1 cellular context compared by ENCODE assay signal in genomic region chr3:17443142-17443541, GRCh38.
A peak's percentile ranks its signal among the peaks of the same experiment; 100 is the strongest.
TF ChIP-seq lines count a peak whose summit lies in the region.

No MANE protein-coding gene starts in this region.

TF ChIP-seq in K562, 482 proteins besides CTCF, POLR2A, EP300 and RAD21 (continued from another document and continues in another):
- TF ChIP-seq L3MBTL2 (IDR thresholded peaks at IDR 0.05) (peak; percentile 58; the same call in 1 of the 2 replicates), RFX5 (IDR thresholded peaks at IDR 0.05; ENCODE audit: low read depth, low read length) (no peak), HLTF (IDR thresholded peaks at IDR 0.05) (no peak), E2F6 (IDR thresholded peaks at IDR 0.05; ENCODE audit: borderline replicate concordance in 1 of 2, extremely low read depth in 1 of 2, insufficient read depth in 1 of 2, insufficient read length in 1 of 2, low read depth in 1 of 2, low read length in 1 of 2, poor library complexity in 1 of 2, severe bottlenecking in 1 of 2) (no peak), HDAC3 (IDR thresholded peaks at IDR 0.05; ENCODE audit: borderline replicate concordance, partially characterized antibody) (no peak), PBX2 (CRISPR knock-in tag; IDR thresholded peaks at IDR 0.05; ENCODE audit: low read depth) (no peak), PBX2 (tag; conservative IDR thresholded peaks at IDR 0.05; ENCODE audit: low read depth) (peak; percentile 79), CBFA2T3 (IDR thresholded peaks at IDR 0.05) (peak; percentile 81), ZC3H4 (CRISPR knock-in tag; IDR thresholded peaks at IDR 0.05; ENCODE audit: borderline replicate concordance) (no peak), ZNF699 (CRISPR knock-in tag; IDR thresholded peaks at IDR 0.05; ENCODE audit: insufficient replicate concordance) (peak; percentile 35), SRSF1 (IDR thresholded peaks at IDR 0.05; ENCODE audit: low read depth, low read length) (no peak), HIVEP1 (CRISPR knock-in tag; IDR thresholded peaks at IDR 0.05) (no peak), GTF2A2 (tag; IDR thresholded peaks at IDR 0.05) (no peak), LEF1 (IDR thresholded peaks at IDR 0.05) (no peak), RBM22 (IDR thresholded peaks at IDR 0.05; ENCODE audit: low read depth, low read length, poor library complexity, severe bottlenecking) (no peak), YY1 (IDR thresholded peaks at IDR 0.05; ENCODE audit: borderline replicate concordance in 1 of 3, control insufficient read depth in 1 of 3, extremely low read depth in 1 of 3, insufficient read depth in 3 of 3, insufficient read length in 1 of 3, insufficient replicate concordance in 2 of 3, low read depth in 1 of 3, low read length in 2 of 3) (no peak), MEIS2 (IDR thresholded peaks at IDR 0.05; ENCODE audit: partially characterized antibody) (peak; percentile 87), NONO (IDR thresholded peaks at IDR 0.05; ENCODE audit: low read depth in 2 of 2, low read length in 1 of 2) (no peak), ZNF431 (CRISPR knock-in tag; IDR thresholded peaks at IDR 0.05) (no peak), ZNF3 (CRISPR knock-in tag; IDR thresholded peaks at IDR 0.05) (no peak), RBBP5 (IDR thresholded peaks at IDR 0.05; ENCODE audit: borderline replicate concordance, insufficient read depth, low read length, poor library complexity, severe bottlenecking) (no peak), DNMT1 (IDR thresholded peaks at IDR 0.05) (no peak), FOXJ3 (CRISPR knock-in tag; IDR thresholded peaks at IDR 0.05) (no peak), MCM2 (IDR thresholded peaks at IDR 0.05; ENCODE audit: low read depth) (no peak), SIN3B (IDR thresholded peaks at IDR 0.05; ENCODE audit: low read depth) (no peak), E4F1 (CRISPR knock-in tag; IDR thresholded peaks at IDR 0.05; ENCODE audit: borderline replicate concordance) (no peak), ASH1L (IDR thresholded peaks at IDR 0.05; ENCODE audit: borderline replicate concordance, low read depth, partially characterized antibody) (no peak), CHD4 (IDR thresholded peaks at IDR 0.05; ENCODE audit: insufficient read depth, insufficient replicate concordance, low read depth, low read length, poor library complexity, severe bottlenecking) (no peak), ID3 (CRISPR knock-in tag; IDR thresholded peaks at IDR 0.05) (no peak), ID3 (tag; IDR thresholded peaks at IDR 0.05) (peak; percentile 68; the same call in 1 of the 2 replicates), ZNF707 (CRISPR knock-in tag; conservative IDR thresholded peaks at IDR 0.05) (no peak), MLX (CRISPR knock-in tag; conservative IDR thresholded peaks at IDR 0.05) (no peak), RHOXF2B (CRISPR knock-in tag; conservative IDR thresholded peaks at IDR 0.05) (no peak), ZNF436 (CRISPR knock-in tag; IDR thresholded peaks at IDR 0.05) (no peak), KDM4B (IDR thresholded peaks at IDR 0.05; ENCODE audit: borderline replicate concordance in 2 of 2, low read depth in 1 of 2) (no peak), E2F1 (CRISPR knock-in tag; IDR thresholded peaks at IDR 0.05) (no peak), TAF15 (IDR thresholded peaks at IDR 0.05; ENCODE audit: low read depth, low read length) (no peak), U2AF2 (optimal IDR thresholded peaks at IDR 0.05; ENCODE audit: low read depth, low read length) (no peak), CCAR2 (IDR thresholded peaks at IDR 0.05; ENCODE audit: low read depth, low read length) (no peak), ZNF354B (CRISPR knock-in tag; IDR thresholded peaks at IDR 0.05) (no peak), NCOR1 (IDR thresholded peaks at IDR 0.05) (peak; percentile 34), PURB (CRISPR knock-in tag; IDR thresholded peaks at IDR 0.05; ENCODE audit: low read depth) (no peak), ZNF57 (CRISPR knock-in tag; IDR thresholded peaks at IDR 0.05) (no peak), PML (IDR thresholded peaks at IDR 0.05; ENCODE audit: low read length) (0 out of 2 replicates have a peak, but pooled peaks have one; percentile 19), ZBTB9 (CRISPR knock-in tag; IDR thresholded peaks at IDR 0.05) (no peak), ZNF24 (IDR thresholded peaks at IDR 0.05) (no peak), ZC3H8 (IDR thresholded peaks at IDR 0.05) (no peak), STAT5A (IDR thresholded peaks at IDR 0.05; ENCODE audit: borderline replicate concordance, low read length) (peak; percentile 56; the same call in 1 of the 2 replicates), ZBTB43 (CRISPR knock-in tag; IDR thresholded peaks at IDR 0.05) (no peak), THRB (CRISPR knock-in tag; conservative IDR thresholded peaks at IDR 0.05) (no peak), TOE1 (IDR thresholded peaks at IDR 0.05; ENCODE audit: borderline replicate concordance) (no peak), TOE1 (CRISPR knock-in tag; IDR thresholded peaks at IDR 0.05; ENCODE audit: borderline replicate concordance, low read depth) (no peak), HMGN3 (IDR thresholded peaks at IDR 0.05; ENCODE audit: borderline replicate concordance, extremely low read depth, insufficient read length, low read depth, low read length) (no peak)
